Comparison of ENCODE assay signal across 8 cellular contexts in genomic region chr3:134249935-134250716, GRCh38.
DNase-seq lines count a peak whose midpoint lies in the region; ATAC-seq lines count a peak whose summit lies in the region.

No MANE protein-coding gene starts in this region.

- in situ Hi-C loops in KBM-7 (cut with MboI; ENCODE audit: low pct_unique_long_range_greater_than_20kb, low sequenced_read_pairs), result no loop called here

- DNase-seq in KBM-7 (peak; percentile 45), kidney tubule cell (ENCODE audit: low spot score) (peak; percentile 66), amniotic stem cell (lab: John Stamatoyannopoulos, UW) (no peak)
- peak; percentile 16 to 35 (median 30) for DNase-seq in activated CD4-positive, CD25-positive, alpha-beta regulatory T cell (lab: John Stamatoyannopoulos, UW)
- DNase-seq in central memory CD8-positive, alpha-beta T cell (ENCODE audit: low spot score in 2 of 2), result no peak
- DNase-seq in stimulated activated CD4-positive, alpha-beta T cell treated with anti-CD3 and anti-CD28 coated beads, Interleukin-1b, Interleukin-23, amount 100 ng/mL, for 4 hours (ENCODE audit: low read depth in 2 of 2), result peak; percentile 21 to 46

- peak overlapping the region; percentile 84 for H3K4me3 ChIP-seq in GM08714 (ENCODE audit: low read length)

- H3K27ac Mint-ChIP-seq in central memory CD8-positive, alpha-beta T cell (ENCODE audit: low read depth), result peak overlapping the region; percentile 82

- ATAC-seq in GM21786 (IDR thresholded peaks at IDR 0.05; ENCODE audit: unreplicated experiment), result peak; percentile 46
- peak; percentile 42 for ATAC-seq in central memory CD8-positive, alpha-beta T cell (replicated peaks; ENCODE audit: extremely low read depth, poor library complexity, severe bottlenecking)

- H3K9me3 Mint-ChIP-seq in central memory CD8-positive, alpha-beta T cell, result no peaks in the 10 kb centered on the region

- peaks cover 52% of the 10 kb centered on the region for H3K4me1 Mint-ChIP-seq in central memory CD8-positive, alpha-beta T cell

- no peaks in the 10 kb centered on the region for H3K27me3 Mint-ChIP-seq in central memory CD8-positive, alpha-beta T cell

- peaks cover 10% of the 10 kb centered on the region for H3K36me3 Mint-ChIP-seq in central memory CD8-positive, alpha-beta T cell (ENCODE audit: insufficient read depth)

- H3K4me3 Mint-ChIP-seq in central memory CD8-positive, alpha-beta T cell, result peak overlapping the region; percentile 91

Comparison
In these comparisons a context has a peak if more than half of its experiments do, and no peak if none do; other contexts are left out.
1. DNase-seq: peak in KBM-7 (single experiment), activated CD4-positive, CD25-positive, alpha-beta regulatory T cell (4 of 4), kidney tubule cell (single experiment) and stimulated activated CD4-positive, alpha-beta T cell treated with anti-CD3 and anti-CD28 coated beads, Interleukin-1b, Interleukin-23, amount 100 ng/mL, for 4 hours (2 of 2); none in central memory CD8-positive, alpha-beta T cell (0 of 2) and amniotic stem cell (single experiment).